In the genomic region with DNA sequence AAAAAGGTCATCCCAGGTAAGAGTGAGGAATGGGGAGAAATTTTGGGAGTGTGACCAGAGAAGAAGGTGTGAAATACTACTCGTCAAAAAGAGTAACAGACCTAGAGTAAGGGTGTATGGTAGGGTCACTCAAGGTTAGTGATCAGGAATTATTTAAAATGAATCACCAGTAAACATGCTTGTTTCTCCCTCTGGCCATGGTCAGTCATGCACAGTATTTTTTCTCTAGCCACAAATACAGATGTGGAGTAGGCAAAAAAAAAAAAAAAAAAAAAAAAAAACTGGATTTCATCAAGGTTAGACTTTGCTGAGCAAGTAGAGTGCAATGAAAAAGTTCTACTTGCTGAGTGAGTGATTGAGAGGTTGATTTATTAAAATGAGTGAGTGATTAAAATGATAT, we compare ENCODE assay signal across 27 cellular contexts. TPM values are rescaled to one million over a fixed set of nuclear protein-coding genes. Genes with fewer than 3 reads are reported as not detected.
"Had no signal": no experiment of that assay in that cellular context is flagged by ENCODE, and none has a peak within 500 bp of the region (broad histone marks: within the 10 kb centered on the region; RNA-seq: fewer than 3 reads in every experiment).

No MANE protein-coding gene starts in this region.

- H3K4me3 ChIP-seq: ascending aorta, body of pancreas, MG63, Peyer's patch had no signal

- H3K36me3 ChIP-seq: ascending aorta, MG63, Peyer's patch had no signal

- H3K27me3 ChIP-seq: ascending aorta, body of pancreas, MG63, Peyer's patch had no signal

- H3K27ac ChIP-seq: ascending aorta, body of pancreas, Peyer's patch had no signal

- H3K4me1 ChIP-seq: ascending aorta, body of pancreas, Peyer's patch had no signal

- H3K9me3 ChIP-seq: ascending aorta, body of pancreas, Peyer's patch had no signal

- DNase-seq: activated B cell treated with CpG ODN at 0.5 μM for 24 hours; activated CD4-positive, alpha-beta T cell treated with anti-CD3 and anti-CD28 coated beads for 1 hour; activated CD4-positive, alpha-beta T cell treated with anti-CD3 and anti-CD28 coated beads, Interleukin-2, amount 10 ng/mL, durations not matched to agents 24 days and 14 days; activated CD4-positive, alpha-beta T cell treated with anti-CD3 and anti-CD28 coated beads, Interleukin-2, amount 50 U/mL, for 48 hours; activated CD8-positive, alpha-beta memory T cell treated with anti-CD3 and anti-CD28 coated beads, Interleukin-2, amount 10 ng/mL, durations not matched to agents 7 days and 5 days; activated effector memory CD4-positive, alpha-beta T cell treated with Interleukin-2 at 50 U/mL for 16 hours; activated naive CD4-positive, alpha-beta T cell treated with Interleukin-2 at 50 U/mL for 16 hours; activated naive CD8-positive, alpha-beta T cell treated with anti-CD3 and anti-CD28 coated beads, Interleukin-2, amount 50 U/mL, for 24 hours; activated T-cell treated with anti-CD3 and anti-CD28 coated beads, Interleukin-2, amount 50 U/mL, for 24 hours; amniotic stem cell; body of pancreas; central memory CD4-positive, alpha-beta T cell; MG63; MV-4-11; NCI-H1092 treated with DMSO at 0.1 percent for 48 hours; NCI-H1417 treated with DMSO at 0.1 percent for 48 hours; NCI-H1694; NCI-H2029; NCI-H446; NCI-H524; Peyer's patch; SHP77 treated with DMSO at 0.1 percent for 48 hours; T-cell; T-helper 2 cell; T1000 had no signal

- ATAC-seq: activated CD8-positive, alpha-beta memory T cell treated with anti-CD3 and anti-CD28 coated beads, Interleukin-2, amount 10 ng/mL, durations not matched to agents 7 days and 5 days; activated naive CD4-positive, alpha-beta T cell treated with anti-CD3 and anti-CD28 coated beads, Interleukin-2, amount 50 U/mL, for 72 hours; activated naive CD8-positive, alpha-beta T cell treated with anti-CD3 and anti-CD28 coated beads, Interleukin-2, amount 50 U/mL, for 24 hours; body of pancreas; T-cell had no signal

RNA-seq across cellular contexts. Expression of gene SLIT2, which starts 34.2 kb away (rescaled TPM):
- total RNA-seq: activated CD8-positive, alpha-beta memory T cell treated with anti-CD3 and anti-CD28 coated beads, Interleukin-2, amount 10 ng/mL, durations not matched to agents 7 days and 5 days; activated naive CD4-positive, alpha-beta T cell treated with anti-CD3 and anti-CD28 coated beads, Interleukin-2, amount 50 U/mL, for 72 hours had no signal
